In the genomic region with DNA sequence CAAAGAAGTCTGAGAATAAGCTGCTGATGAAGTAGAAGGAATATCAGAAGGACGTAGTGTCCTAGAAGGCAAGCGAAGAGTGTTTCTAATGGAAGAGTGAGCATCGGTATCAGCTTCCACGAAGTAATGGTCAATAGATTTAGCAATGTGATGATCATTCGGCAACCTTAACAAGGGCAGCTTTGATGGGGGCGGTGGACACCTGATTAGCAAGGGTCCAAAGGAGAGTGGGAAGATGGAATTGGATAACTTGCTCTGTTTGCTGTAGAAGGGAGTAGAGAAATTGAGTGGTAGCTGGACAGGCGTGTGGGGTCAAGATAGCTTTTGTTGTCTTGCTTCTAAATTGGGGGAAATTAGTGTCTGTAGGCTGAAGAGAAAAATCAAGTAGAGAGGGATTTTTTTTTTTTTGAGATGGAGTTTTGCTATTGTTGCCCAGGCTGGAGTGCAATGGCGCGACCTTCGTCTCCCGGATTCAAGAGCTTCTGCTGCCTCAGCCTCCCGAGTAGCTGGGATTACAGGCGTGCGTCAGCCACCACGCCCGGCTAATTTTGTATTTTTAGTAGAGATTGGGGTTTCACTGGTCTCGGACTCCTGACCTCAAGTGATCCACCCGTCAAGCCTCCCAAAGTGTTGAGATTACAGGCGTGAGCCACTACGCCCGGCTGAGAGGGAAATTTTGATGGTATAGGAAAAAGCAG, we compare ENCODE assay signal across 6 cellular contexts. TPM values are rescaled to one million over a fixed set of nuclear protein-coding genes. Genes with fewer than 3 reads are reported as not detected.
A peak's percentile ranks its signal among the peaks of the same experiment; 100 is the strongest.
DNase-seq lines count a peak whose midpoint lies in the region; ATAC-seq and TF ChIP-seq lines count a peak whose summit lies in the region.

No MANE protein-coding gene starts in this region.

- no peak for TF ChIP-seq CTCF in dorsolateral prefrontal cortex (IDR thresholded peaks at IDR 0.05 in 54 of 56, conservative IDR thresholded peaks at IDR 0.05 in 2 of 56; ENCODE audit: low read depth in 1 of 56, partially characterized antibody in 56 of 56)

- peaks cover 4% of the 10 kb centered on the region for H3K27me3 Mint-ChIP-seq in activated CD8-positive, alpha-beta T cell treated with anti-CD3 and anti-CD28 coated beads, Interleukin-2, amount 10 ng/mL, durations not matched to agents 7 days and 5 days (ENCODE audit: low read depth)

- H3K4me3 ChIP-seq in dorsolateral prefrontal cortex = peak overlapping the region in 52 of 59 donors; percentile 1 to 61 (median 44)
- peak overlapping the region; percentile 4 for H3K4me3 ChIP-seq in skeletal muscle cell (ENCODE audit: low read depth, low read length)

- CTCF ChIA-PET in activated CD8-positive, alpha-beta T cell treated with anti-CD3 and anti-CD28 coated beads, Interleukin-2, amount 10 ng/mL, durations not matched to agents 7 days and 5 days (lab: Charles Lee) = interaction anchor here (0.6 to 8.3 kb wide), 22 partner anchors 10 to 163 kb away, joined by 3 to 165 read pairs (median 6); a partner anchor contains a TSS

- peak; percentile 2 for ATAC-seq in HG03097 (IDR thresholded peaks at IDR 0.05; ENCODE audit: low FRiP score, unreplicated experiment)
- ATAC-seq in activated CD8-positive, alpha-beta T cell treated with anti-CD3 and anti-CD28 coated beads, Interleukin-2, amount 10 ng/mL, durations not matched to agents 7 days and 5 days = no peak

- peak overlapping the region in 56 of 59 donors; percentile 67 to 99 (median 94) for H3K27ac ChIP-seq in dorsolateral prefrontal cortex

- H3K36me3 Mint-ChIP-seq in activated CD8-positive, alpha-beta T cell treated with anti-CD3 and anti-CD28 coated beads, Interleukin-2, amount 10 ng/mL, durations not matched to agents 7 days and 5 days (ENCODE audit: low read depth) = peaks cover 26% of the 10 kb centered on the region

- POLR2A ChIA-PET in activated CD8-positive, alpha-beta T cell treated with anti-CD3 and anti-CD28 coated beads, Interleukin-2, amount 10 ng/mL, durations not matched to agents 7 days and 5 days (lab: Charles Lee) = interaction anchor here (0.6 to 6.2 kb wide), 11 partner anchors 11 to 603 kb away, joined by 3 to 66 read pairs (median 7); a partner anchor contains a TSS

- DNase-seq in dorsolateral prefrontal cortex (no peak), skeletal muscle cell (ENCODE audit: low read depth) (no peak), kidney glomerular epithelial cell (lab: John Stamatoyannopoulos, UW) (no peak), AML-193 (lab: John Stamatoyannopoulos, UW) (no peak)
- DNase-seq in activated CD8-positive, alpha-beta T cell treated with anti-CD3 and anti-CD28 coated beads, Interleukin-2, amount 10 ng/mL, durations not matched to agents 7 days and 5 days = no peak

- no peak overlapping the region for H3K27ac Mint-ChIP-seq in activated CD8-positive, alpha-beta T cell treated with anti-CD3 and anti-CD28 coated beads, Interleukin-2, amount 10 ng/mL, durations not matched to agents 7 days and 5 days

- intact Hi-C loops in dorsolateral prefrontal cortex (cut with DNase I) = loop anchor here (1.0 to 5.0 kb wide), 6 partner anchors 13 to 165 kb away; a partner anchor contains a TSS

- peaks cover 5% of the 10 kb centered on the region for H3K4me1 Mint-ChIP-seq in activated CD8-positive, alpha-beta T cell treated with anti-CD3 and anti-CD28 coated beads, Interleukin-2, amount 10 ng/mL, durations not matched to agents 7 days and 5 days (ENCODE audit: low read depth)

- no peaks in the 10 kb centered on the region for H3K9me3 Mint-ChIP-seq in activated CD8-positive, alpha-beta T cell treated with anti-CD3 and anti-CD28 coated beads, Interleukin-2, amount 10 ng/mL, durations not matched to agents 7 days and 5 days (ENCODE audit: insufficient read depth)

- no peaks in the 10 kb centered on the region for H3K27me3 ChIP-seq in dorsolateral prefrontal cortex

- no peak overlapping the region for H3K4me3 Mint-ChIP-seq in activated CD8-positive, alpha-beta T cell treated with anti-CD3 and anti-CD28 coated beads, Interleukin-2, amount 10 ng/mL, durations not matched to agents 7 days and 5 days

RNA-seq across cellular contexts. Expression of a gene that starts 13.9 kb away (rescaled TPM):
- 1 to 10 TPM in 88 of 120 experiments, under 1 TPM in 29, not detected in 3; 0.28 to 5.9 (median 1.7) TPM for total RNA-seq in dorsolateral prefrontal cortex
- total RNA-seq in activated CD8-positive, alpha-beta T cell treated with anti-CD3 and anti-CD28 coated beads, Interleukin-2, amount 10 ng/mL, durations not matched to agents 7 days and 5 days = under 1 TPM in 1 of 2 experiments, not detected in 1; 0.29 TPM

RNA-seq across cellular contexts. Expression of a gene that starts 14.4 kb away (rescaled TPM):
- 100 to 1,000 TPM in 74 of 120 experiments, 10 to 100 TPM in 46; 46.9 to 218 (median 112) TPM for total RNA-seq in dorsolateral prefrontal cortex
- total RNA-seq in activated CD8-positive, alpha-beta T cell treated with anti-CD3 and anti-CD28 coated beads, Interleukin-2, amount 10 ng/mL, durations not matched to agents 7 days and 5 days = 10 to 100 TPM; 35.0 to 38.1 TPM

RNA-seq across cellular contexts. Expression of a gene that starts 19.5 kb away (rescaled TPM):
- total RNA-seq in dorsolateral prefrontal cortex = 1 to 10 TPM in 110 of 120 experiments, under 1 TPM in 10; 0.39 to 6.5 (median 2.0) TPM
- total RNA-seq in activated CD8-positive, alpha-beta T cell treated with anti-CD3 and anti-CD28 coated beads, Interleukin-2, amount 10 ng/mL, durations not matched to agents 7 days and 5 days = not detected

RNA-seq across cellular contexts. Expression of a gene that starts 25.0 kb away (rescaled TPM):
- 100 to 1,000 TPM; 264 to 763 (median 490) TPM for total RNA-seq in dorsolateral prefrontal cortex
- 10 to 100 TPM; 56.3 to 56.7 TPM for total RNA-seq in activated CD8-positive, alpha-beta T cell treated with anti-CD3 and anti-CD28 coated beads, Interleukin-2, amount 10 ng/mL, durations not matched to agents 7 days and 5 days

RNA-seq across cellular contexts. Expression of a gene that starts 38.4 kb away (rescaled TPM):
- 10 to 100 TPM in 119 of 120 experiments, 1 to 10 TPM in 1; 9.1 to 25.9 (median 17.1) TPM for total RNA-seq in dorsolateral prefrontal cortex
- total RNA-seq in activated CD8-positive, alpha-beta T cell treated with anti-CD3 and anti-CD28 coated beads, Interleukin-2, amount 10 ng/mL, durations not matched to agents 7 days and 5 days = 10 to 100 TPM; 39.6 to 44.1 TPM
